9 cellular contexts compared by ENCODE assay signal in genomic region chr2:137888845-137889244, GRCh38.
DNase-seq lines count a peak whose midpoint lies in the region; ATAC-seq and TF ChIP-seq lines count a peak whose summit lies in the region.
"Had no signal": no experiment of that assay in that cellular context is flagged by ENCODE, and none has a peak within 500 bp of the region (broad histone marks: within the 10 kb centered on the region; RNA-seq: fewer than 3 reads in every experiment).

No MANE protein-coding gene starts in this region.

- H3K27ac ChIP-seq in endodermal cell (ENCODE audit: low read depth, low read length) (no peak overlapping the region), aorta (ENCODE audit: low read depth in 1 of 2, low read length in 2 of 2) (no peak overlapping the region)

- no peak overlapping the region for H3K9ac ChIP-seq in endodermal cell (ENCODE audit: extremely low read depth, low read length, poor library complexity, severe bottlenecking)

- no peaks in the 10 kb centered on the region for H3K9me3 Mint-ChIP-seq in activated naive CD4-positive, alpha-beta T cell treated with anti-CD3 and anti-CD28 coated beads for 36 hours
- no peaks in the 10 kb centered on the region for H3K9me3 Mint-ChIP-seq in activated naive CD4-positive, alpha-beta T cell treated with anti-CD3 and anti-CD28 coated beads, Interleukin-2, amount 10 ng/mL, durations not matched to agents 7 days and 5 days
- no peaks in the 10 kb centered on the region for H3K9me3 Mint-ChIP-seq in endodermal cell
- H3K9me3 Mint-ChIP-seq: activated naive CD8-positive, alpha-beta T cell treated with anti-CD3 and anti-CD28 coated beads, Interleukin-2, amount 10 ng/mL, durations not matched to agents 7 days and 5 days had no signal

- TF ChIP-seq CTCF in endodermal cell (conservative IDR thresholded peaks at IDR 0.05): peak; percentile 87

- CTCF ChIA-PET in activated naive CD4-positive, alpha-beta T cell treated with anti-CD3 and anti-CD28 coated beads for 36 hours (lab: Charles Lee): interaction anchor here (0.6 to 2.2 kb wide), 3 partner anchors 11 to 938 kb away, joined by 3 to 8 read pairs (median 3); no protein-coding TSS in a partner anchor
- CTCF ChIA-PET in activated naive CD4-positive, alpha-beta T cell treated with anti-CD3 and anti-CD28 coated beads, Interleukin-2, amount 10 ng/mL, durations not matched to agents 7 days and 5 days (lab: Charles Lee): no interaction called here

- H3K27ac Mint-ChIP-seq in activated naive CD4-positive, alpha-beta T cell treated with anti-CD3 and anti-CD28 coated beads for 36 hours: no peak overlapping the region
- H3K27ac Mint-ChIP-seq in activated naive CD4-positive, alpha-beta T cell treated with anti-CD3 and anti-CD28 coated beads, Interleukin-2, amount 10 ng/mL, durations not matched to agents 7 days and 5 days: no peak overlapping the region
- H3K27ac Mint-ChIP-seq in endodermal cell: no peak overlapping the region
- H3K27ac Mint-ChIP-seq: activated naive CD8-positive, alpha-beta T cell treated with anti-CD3 and anti-CD28 coated beads, Interleukin-2, amount 10 ng/mL, durations not matched to agents 7 days and 5 days had no signal

- ATAC-seq in aorta (ENCODE audit: low FRiP score) (no peak), HG03175 (IDR thresholded peaks at IDR 0.05; ENCODE audit: unreplicated experiment) (no peak), GM21526 (IDR thresholded peaks at IDR 0.05; ENCODE audit: low FRiP score, unreplicated experiment) (no peak)

- H3K27me3 ChIP-seq in endodermal cell (ENCODE audit: control insufficient read depth, insufficient read depth, low read length, poor library complexity, severe bottlenecking) (no peaks in the 10 kb centered on the region), aorta (ENCODE audit: control insufficient read depth in 1 of 2, insufficient read depth in 2 of 2, low read length in 1 of 2) (no peaks in the 10 kb centered on the region)

- 0 to 25% methylated on average over 3 to 8 of the region's 8 CpGs for WGBS in endodermal cell (ENCODE audit: insufficient coverage in 1 of 2, insufficient read length in 1 of 2), 2 experiments
- WGBS in aorta, 2 donors: 23 to 24% methylated on average over 8 of the region's 8 CpGs

- no peak overlapping the region for H3K4me3 Mint-ChIP-seq in activated naive CD4-positive, alpha-beta T cell treated with anti-CD3 and anti-CD28 coated beads for 36 hours
- no peak overlapping the region for H3K4me3 Mint-ChIP-seq in activated naive CD4-positive, alpha-beta T cell treated with anti-CD3 and anti-CD28 coated beads, Interleukin-2, amount 10 ng/mL, durations not matched to agents 7 days and 5 days
- no peak overlapping the region for H3K4me3 Mint-ChIP-seq in endodermal cell
- H3K4me3 Mint-ChIP-seq: activated naive CD8-positive, alpha-beta T cell treated with anti-CD3 and anti-CD28 coated beads, Interleukin-2, amount 10 ng/mL, durations not matched to agents 7 days and 5 days had no signal

- no peak overlapping the region for H3K4me3 ChIP-seq in endodermal cell (ENCODE audit: low read length)
- H3K4me3 ChIP-seq in aorta (ENCODE audit: low read length in 2 of 2): no peak overlapping the region

- no peaks in the 10 kb centered on the region for H3K36me3 ChIP-seq in endodermal cell (ENCODE audit: control insufficient read depth, insufficient read depth, low read length)
- no peaks in the 10 kb centered on the region for H3K36me3 ChIP-seq in aorta (ENCODE audit: control insufficient read depth in 1 of 2, insufficient read depth in 2 of 2, low read length in 1 of 2)

- H3K9me3 ChIP-seq in endodermal cell (ENCODE audit: control insufficient read depth, low read length) (no peaks in the 10 kb centered on the region), aorta (ENCODE audit: control insufficient read depth, low read length) (no peaks in the 10 kb centered on the region)

- peaks cover 17% of the 10 kb centered on the region for H3K27me3 Mint-ChIP-seq in activated naive CD4-positive, alpha-beta T cell treated with anti-CD3 and anti-CD28 coated beads for 36 hours (ENCODE audit: low read depth)
- peaks cover 3% of the 10 kb centered on the region for H3K27me3 Mint-ChIP-seq in activated naive CD4-positive, alpha-beta T cell treated with anti-CD3 and anti-CD28 coated beads, Interleukin-2, amount 10 ng/mL, durations not matched to agents 7 days and 5 days
- H3K27me3 Mint-ChIP-seq in endodermal cell (ENCODE audit: insufficient read depth): no peaks in the 10 kb centered on the region

- peaks cover 4% of the 10 kb centered on the region for H3K4me1 ChIP-seq in endodermal cell (ENCODE audit: control insufficient read depth, insufficient read depth, low read length)
- no peaks in the 10 kb centered on the region for H3K4me1 ChIP-seq in aorta (ENCODE audit: control insufficient read depth in 1 of 2, insufficient read depth in 2 of 2, low read length in 2 of 2)

- H3K4me1 Mint-ChIP-seq in activated naive CD4-positive, alpha-beta T cell treated with anti-CD3 and anti-CD28 coated beads for 36 hours (ENCODE audit: low read depth): no peaks in the 10 kb centered on the region
- H3K4me1 Mint-ChIP-seq in activated naive CD4-positive, alpha-beta T cell treated with anti-CD3 and anti-CD28 coated beads, Interleukin-2, amount 10 ng/mL, durations not matched to agents 7 days and 5 days: no peaks in the 10 kb centered on the region
- peaks cover 28% of the 10 kb centered on the region for H3K4me1 Mint-ChIP-seq in endodermal cell
- H3K4me1 Mint-ChIP-seq: activated naive CD8-positive, alpha-beta T cell treated with anti-CD3 and anti-CD28 coated beads, Interleukin-2, amount 10 ng/mL, durations not matched to agents 7 days and 5 days had no signal

- H3K36me3 Mint-ChIP-seq in activated naive CD4-positive, alpha-beta T cell treated with anti-CD3 and anti-CD28 coated beads for 36 hours (ENCODE audit: low read depth): no peaks in the 10 kb centered on the region
- H3K36me3 Mint-ChIP-seq in activated naive CD4-positive, alpha-beta T cell treated with anti-CD3 and anti-CD28 coated beads, Interleukin-2, amount 10 ng/mL, durations not matched to agents 7 days and 5 days: no peaks in the 10 kb centered on the region
- H3K36me3 Mint-ChIP-seq in endodermal cell (ENCODE audit: low read depth): no peaks in the 10 kb centered on the region
- H3K36me3 Mint-ChIP-seq: activated naive CD8-positive, alpha-beta T cell treated with anti-CD3 and anti-CD28 coated beads, Interleukin-2, amount 10 ng/mL, durations not matched to agents 7 days and 5 days had no signal

- intact Hi-C loops in activated naive CD4-positive, alpha-beta T cell treated with anti-CD3 and anti-CD28 coated beads for 36 hours (cut with micrococcal nuclease): no loop called here
- intact Hi-C loops in posterior cingulate gyrus (cut with DNase I): no loop called here
- intact Hi-C loops in aorta (cut with DNase I): no loop called here

- DNase-seq in activated naive CD4-positive, alpha-beta T cell treated with anti-CD3 and anti-CD28 coated beads for 36 hours: peak; percentile 24
- no peak for DNase-seq in activated naive CD4-positive, alpha-beta T cell treated with anti-CD3 and anti-CD28 coated beads, Interleukin-2, amount 10 ng/mL, durations not matched to agents 7 days and 5 days
- peak; percentile 23 for DNase-seq in NCI-H226
- peak; percentile 90 for DNase-seq in endodermal cell
- DNase-seq in posterior cingulate gyrus: peak; percentile 19 to 93 (median 56)
- no peak for DNase-seq in aorta
- DNase-seq: activated naive CD8-positive, alpha-beta T cell treated with anti-CD3 and anti-CD28 coated beads, Interleukin-2, amount 10 ng/mL, durations not matched to agents 7 days and 5 days had no signal

Comparison
In these comparisons a context has a peak if more than half of its experiments do, and no peak if none do; other contexts are left out.
1. DNase-seq: peak in activated naive CD4-positive, alpha-beta T cell treated with anti-CD3 and anti-CD28 coated beads for 36 hours (single experiment), NCI-H226 (single experiment), endodermal cell (single experiment) and posterior cingulate gyrus (10 of 10); none in activated naive CD4-positive, alpha-beta T cell treated with anti-CD3 and anti-CD28 coated beads, Interleukin-2, amount 10 ng/mL, durations not matched to agents 7 days and 5 days (single experiment) and aorta (0 of 2).